ENCODE assay signal across 10 cellular contexts in the genomic region with DNA sequence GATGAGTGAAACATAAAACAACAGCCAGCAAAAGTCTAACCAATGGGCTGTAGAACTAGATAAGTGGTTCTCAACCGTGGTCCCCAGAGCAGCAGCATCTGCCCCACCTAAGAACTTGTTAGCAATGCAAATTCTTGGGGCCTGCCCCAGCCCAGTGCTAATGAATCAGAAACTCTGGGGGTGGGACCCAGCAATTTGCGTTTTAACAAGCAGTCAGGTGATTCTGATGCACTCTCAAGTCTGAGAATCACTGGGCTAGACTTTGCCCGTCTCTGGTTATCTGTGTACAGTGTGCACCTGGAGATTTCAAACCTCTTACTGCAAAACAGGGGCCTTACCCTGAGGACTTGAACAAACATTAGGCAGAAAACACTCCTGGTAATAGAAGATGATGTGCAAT.
DNase-seq lines count a peak whose midpoint lies in the region; ATAC-seq and TF ChIP-seq lines count a peak whose summit lies in the region.
"Had no signal": no experiment of that assay in that cellular context is flagged by ENCODE, and none has a peak within 500 bp of the region (broad histone marks: within the 10 kb centered on the region; RNA-seq: fewer than 3 reads in every experiment).

No MANE protein-coding gene starts in this region.

- no peaks in the 10 kb centered on the region for H3K36me3 ChIP-seq in transverse colon
- H3K36me3 ChIP-seq: MG63 had no signal

- peak overlapping the region; percentile 73 to 80 (median 76) for H3K27ac ChIP-seq in transverse colon

- DNase-seq in NCI-H2107 treated with DMSO at 0.1 percent for 48 hours (lab: John Stamatoyannopoulos, UW; ENCODE audit: unreplicated experiment) (peak; percentile 70), NCI-H2107 (lab: John Stamatoyannopoulos, UW) (no peak), transverse colon (peak; percentile 79), GDM1 (lab: John Stamatoyannopoulos, UW) (no peak), NK-92 (lab: John Stamatoyannopoulos, UW; ENCODE audit: unreplicated experiment) (no peak)
- no peak for DNase-seq in stimulated activated naive CD8-positive, alpha-beta T cell treated with anti-CD3 and anti-CD28 coated beads, Interleukin-15, Interleukin-2, amounts not matched to agents 100 U/mL and 50 U/mL, for 24 hours
- DNase-seq: MG63; stimulated activated CD4-positive, alpha-beta T cell treated with anti-CD3 and anti-CD28 coated beads, Interleukin-15, amount 100 ng/mL, for 24 hours had no signal

- TF ChIP-seq POLR2A in transverse colon (IDR thresholded peaks at IDR 0.05) = no peak

- H3K4me3 Mint-ChIP-seq in brain = no peak overlapping the region

- intact Hi-C loops in transverse colon (cut with DNase I; ENCODE audit: low total_unique reads) = no loop called here

- H3K36me3 Mint-ChIP-seq in brain = peaks cover 15% of the 10 kb centered on the region

- H3K27me3 ChIP-seq in transverse colon = no peaks in the 10 kb centered on the region
- H3K27me3 ChIP-seq: MG63 had no signal

- no peaks in the 10 kb centered on the region for H3K9me3 ChIP-seq in transverse colon
- H3K9me3 ChIP-seq: MG63 had no signal

- H3K27me3 Mint-ChIP-seq in brain = no peaks in the 10 kb centered on the region

- H3K9me3 Mint-ChIP-seq in brain = no peaks in the 10 kb centered on the region

- TF ChIP-seq EP300 in transverse colon (IDR thresholded peaks at IDR 0.05; ENCODE audit: low read depth) = no peak

- TF ChIP-seq CTCF in brain (conservative IDR thresholded peaks at IDR 0.05) (no peak), transverse colon (IDR thresholded peaks at IDR 0.05) (no peak)

- ATAC-seq in HG03558 (IDR thresholded peaks at IDR 0.05; ENCODE audit: extremely low read depth, unreplicated experiment) = peak; percentile 81
- ATAC-seq in stimulated activated naive CD8-positive, alpha-beta T cell treated with anti-CD3 and anti-CD28 coated beads, Interleukin-15, Interleukin-2, amounts not matched to agents 100 U/mL and 50 U/mL, for 24 hours = no peak

- in situ Hi-C loops in transverse colon (cut with MboI; ENCODE audit: low pct_ligation_motif_present in 1 of 4, low pct_unique_long_range_greater_than_20kb in 1 of 4, low sequenced_read_pairs in 3 of 4) = no loop called here

- peaks cover 26 to 58% (median 51%) of the 10 kb centered on the region in 4 donors for H3K4me1 ChIP-seq in transverse colon

- peak overlapping the region in 3 of 5 experiments; percentile 35 to 88 (median 69) for H3K27ac Mint-ChIP-seq in brain

- peaks cover 98% of the 10 kb centered on the region for H3K4me1 Mint-ChIP-seq in brain

- 26 to 43% methylated on average over 3 of the region's 3 CpGs for WGBS in transverse colon (ENCODE audit: low coverage in 1 of 2), 2 donors

- H3K4me3 ChIP-seq in transverse colon = no peak overlapping the region
- H3K4me3 ChIP-seq: MG63 had no signal

Comparison
In these comparisons a context has a peak if more than half of its experiments do, and no peak if none do; other contexts are left out.
1. DNase-seq: peak in NCI-H2107 treated with DMSO at 0.1 percent for 48 hours (single experiment) and transverse colon (single experiment); none in NCI-H2107 (single experiment), GDM1 (single experiment), stimulated activated naive CD8-positive, alpha-beta T cell treated with anti-CD3 and anti-CD28 coated beads, Interleukin-15, Interleukin-2, amounts not matched to agents 100 U/mL and 50 U/mL, for 24 hours (single experiment) and NK-92 (single experiment).